Comparison of ENCODE assay signal across 16 cellular contexts in genomic region chr3:4341336-4341675, GRCh38. TPM values are rescaled to one million over a fixed set of nuclear protein-coding genes. Genes with fewer than 3 reads are reported as not detected.
DNase-seq lines count a peak whose midpoint lies in the region; ATAC-seq and TF ChIP-seq lines count a peak whose summit lies in the region.
"Had no signal": no experiment of that assay in that cellular context is flagged by ENCODE, and none has a peak within 500 bp of the region (broad histone marks: within the 10 kb centered on the region; RNA-seq: fewer than 3 reads in every experiment).

No MANE protein-coding gene starts in this region.

- intact Hi-C loops in dorsolateral prefrontal cortex (cut with DNase I) (no loop called here), prostate gland (cut with DNase I) (no loop called here), upper lobe of right lung (cut with DNase I) (no loop called here), heart left ventricle (cut with DNase I) (no loop called here)

- H3K4me3 ChIP-seq in dorsolateral prefrontal cortex (peak overlapping the region in 8 of 59 donors; percentile 1 to 33 (median 10)), prostate gland (no peak overlapping the region), upper lobe of right lung (no peak overlapping the region), heart left ventricle (no peak overlapping the region)
- H3K4me3 ChIP-seq: SJCRH30 had no signal

- TF ChIP-seq CTCF in dorsolateral prefrontal cortex (IDR thresholded peaks at IDR 0.05 in 54 of 56, conservative IDR thresholded peaks at IDR 0.05 in 2 of 56; ENCODE audit: low read depth in 1 of 56, partially characterized antibody in 56 of 56) (no peak), prostate gland (IDR thresholded peaks at IDR 0.05) (no peak), upper lobe of right lung (IDR thresholded peaks at IDR 0.05) (no peak), heart left ventricle (IDR thresholded peaks at IDR 0.05) (no peak)

- H3K27ac ChIP-seq in angular gyrus (ENCODE audit: low read depth, low read length): peak overlapping the region; percentile 72
- peak overlapping the region in 57 of 59 donors; percentile 1 to 89 (median 77) for H3K27ac ChIP-seq in dorsolateral prefrontal cortex
- peak overlapping the region; percentile 12 to 53 for H3K27ac ChIP-seq in prostate gland
- H3K27ac ChIP-seq in upper lobe of right lung: peak overlapping the region; percentile 20
- no peak overlapping the region for H3K27ac ChIP-seq in heart left ventricle
- H3K27ac ChIP-seq: SJCRH30 had no signal

- no peaks in the 10 kb centered on the region for H3K36me3 ChIP-seq in prostate gland
- no peaks in the 10 kb centered on the region for H3K36me3 ChIP-seq in upper lobe of right lung
- H3K36me3 ChIP-seq in heart left ventricle: no peaks in the 10 kb centered on the region
- H3K36me3 ChIP-seq: SJCRH30 had no signal

- no peaks in the 10 kb centered on the region for H3K9me3 ChIP-seq in prostate gland
- no peaks in the 10 kb centered on the region for H3K9me3 ChIP-seq in upper lobe of right lung
- H3K9me3 ChIP-seq in heart left ventricle: no peaks in the 10 kb centered on the region
- H3K9me3 ChIP-seq: SJCRH30 had no signal

- H3K4me1 ChIP-seq in prostate gland (replicated peaks) (no peaks in the 10 kb centered on the region), upper lobe of right lung (peaks cover 10% of the 10 kb centered on the region), heart left ventricle (peaks cover 0 to 15% (median 4%) of the 10 kb centered on the region in 12 donors)
- H3K4me1 ChIP-seq: SJCRH30 had no signal

- no peaks in the 10 kb centered on the region for H3K27me3 ChIP-seq in dorsolateral prefrontal cortex
- no peaks in the 10 kb centered on the region for H3K27me3 ChIP-seq in prostate gland (replicated peaks; ENCODE audit: insufficient read depth)
- no peaks in the 10 kb centered on the region for H3K27me3 ChIP-seq in upper lobe of right lung
- no peaks in the 10 kb centered on the region for H3K27me3 ChIP-seq in heart left ventricle
- H3K27me3 ChIP-seq: SJCRH30 had no signal

- TF ChIP-seq POLR2A in prostate gland (IDR thresholded peaks at IDR 0.05): no peak
- no peak for TF ChIP-seq POLR2A in heart left ventricle (IDR thresholded peaks at IDR 0.05)

- DNase-seq in dorsolateral prefrontal cortex (no peak), prostate gland (ENCODE audit: low spot score) (no peak), upper lobe of right lung (no peak), heart left ventricle (no peak)
- DNase-seq: ACHN; Calu3; CD4-positive, alpha-beta T cell; DMS53; NCI-H1105 treated with DMSO at 0.1 percent for 48 hours; NCI-H1694 treated with DMSO at 0.1 percent for 48 hours; NCI-H526 treated with DMSO at 0.1 percent for 48 hours; NK-92 treated with Interleukin-12 subunit alpha and Interleukin-12 subunit beta, amount 100 ng/mL, for 24 hours; SJCRH30 had no signal

- ATAC-seq in upper lobe of right lung (no peak), HG02852 (IDR thresholded peaks at IDR 0.05; ENCODE audit: unreplicated experiment) (no peak), HG02678 (IDR thresholded peaks at IDR 0.05; ENCODE audit: unreplicated experiment) (no peak), heart left ventricle (no peak)

RNA-seq across cellular contexts. Expression of gene SETMAR, which starts 38.1 kb away (rescaled TPM):
- total RNA-seq in dorsolateral prefrontal cortex: 10 to 100 TPM; 12.0 to 32.4 (median 18.2) TPM
- 10 to 100 TPM; 39.8 to 42.8 TPM for total RNA-seq in prostate gland
- total RNA-seq in upper lobe of right lung: 16.6 TPM
- total RNA-seq in heart left ventricle: 10 to 100 TPM in 8 of 9 donors, 1 to 10 TPM in 1; 8.5 to 20.0 (median 13.8) TPM
- 10 to 100 TPM in 1 of 2 donors, 1 to 10 TPM in 1; 6.2 to 20.2 TPM for polyA plus RNA-seq in heart left ventricle

Comparison
In these comparisons a context has a peak if more than half of its experiments do, and no peak if none do; other contexts are left out.
1. H3K27ac ChIP-seq: peak in angular gyrus (single experiment), dorsolateral prefrontal cortex (57 of 59), prostate gland (2 of 2) and upper lobe of right lung (single experiment); none in heart left ventricle (0 of 12).